Comparison of ENCODE assay signal across 16 cellular contexts in genomic region chr11:126011220-126011619, GRCh38.
"Had no signal": no experiment of that assay in that cellular context is flagged by ENCODE, and none has a peak within 500 bp of the region (broad histone marks: within the 10 kb centered on the region; RNA-seq: fewer than 3 reads in every experiment).

No MANE protein-coding gene starts in this region.

- H3K9ac ChIP-seq: parathyroid adenoma had no signal

- H3K4me1 ChIP-seq: adrenal gland, left ventricle myocardium inferior, parathyroid adenoma, upper lobe of left lung had no signal

- H3K9me3 ChIP-seq: adrenal gland, esophagus squamous epithelium, left ventricle myocardium inferior, mucosa of descending colon, neutrophil, upper lobe of left lung had no signal

- H3K79me2 ChIP-seq: parathyroid adenoma had no signal

- H3K27me3 ChIP-seq: adrenal gland, esophagus squamous epithelium, upper lobe of left lung had no signal

- ATAC-seq: activated T-cell treated with anti-CD3 and anti-CD28 coated beads, Interleukin-2, amount 50 U/mL, for 4 hours; mucosa of descending colon; naive thymus-derived CD4-positive, alpha-beta T cell; stimulated activated naive CD8-positive, alpha-beta T cell treated with anti-CD3 and anti-CD28 coated beads, Interleukin-15, amount 100 ng/mL, for 72 hours had no signal

- H3K36me3 ChIP-seq: adrenal gland, neutrophil, upper lobe of left lung had no signal

- H2AFZ ChIP-seq: parathyroid adenoma had no signal

- DNase-seq: activated CD4-positive, alpha-beta memory T cell treated with anti-CD3 and anti-CD28 coated beads, Interleukin-2, amount 10 ng/mL, durations not matched to agents 7 days and 5 days; activated CD4-positive, alpha-beta T cell treated with anti-CD3 and anti-CD28 coated beads for 4 hours; activated effector memory CD4-positive, alpha-beta T cell treated with anti-CD3 and anti-CD28 coated beads, Interleukin-2, amount 50 U/mL, for 16 hours; activated T-cell treated with anti-CD3 and anti-CD28 coated beads, Interleukin-2, amount 50 U/mL, for 4 hours; adrenal gland; esophagus squamous epithelium; hippocampal formation; left ventricle myocardium inferior; mucosa of descending colon; naive thymus-derived CD4-positive, alpha-beta T cell; stimulated activated CD4-positive, alpha-beta T cell treated with anti-CD3 and anti-CD28 coated beads, Interleukin-1b, Interleukin-23, amount 100 ng/mL, for 48 hours; stimulated activated naive CD8-positive, alpha-beta T cell treated with anti-CD3 and anti-CD28 coated beads, Interleukin-15, amount 100 ng/mL, for 72 hours; upper lobe of left lung had no signal

- H3K27ac ChIP-seq: adrenal gland, coronary artery, esophagus squamous epithelium, left ventricle myocardium inferior, neutrophil, parathyroid adenoma, upper lobe of left lung had no signal

- H3K4me3 ChIP-seq: adrenal gland, coronary artery, esophagus squamous epithelium, left ventricle myocardium inferior, mucosa of descending colon, upper lobe of left lung had no signal
